ENCODE assay signal across 22 cellular contexts in the genomic region with DNA sequence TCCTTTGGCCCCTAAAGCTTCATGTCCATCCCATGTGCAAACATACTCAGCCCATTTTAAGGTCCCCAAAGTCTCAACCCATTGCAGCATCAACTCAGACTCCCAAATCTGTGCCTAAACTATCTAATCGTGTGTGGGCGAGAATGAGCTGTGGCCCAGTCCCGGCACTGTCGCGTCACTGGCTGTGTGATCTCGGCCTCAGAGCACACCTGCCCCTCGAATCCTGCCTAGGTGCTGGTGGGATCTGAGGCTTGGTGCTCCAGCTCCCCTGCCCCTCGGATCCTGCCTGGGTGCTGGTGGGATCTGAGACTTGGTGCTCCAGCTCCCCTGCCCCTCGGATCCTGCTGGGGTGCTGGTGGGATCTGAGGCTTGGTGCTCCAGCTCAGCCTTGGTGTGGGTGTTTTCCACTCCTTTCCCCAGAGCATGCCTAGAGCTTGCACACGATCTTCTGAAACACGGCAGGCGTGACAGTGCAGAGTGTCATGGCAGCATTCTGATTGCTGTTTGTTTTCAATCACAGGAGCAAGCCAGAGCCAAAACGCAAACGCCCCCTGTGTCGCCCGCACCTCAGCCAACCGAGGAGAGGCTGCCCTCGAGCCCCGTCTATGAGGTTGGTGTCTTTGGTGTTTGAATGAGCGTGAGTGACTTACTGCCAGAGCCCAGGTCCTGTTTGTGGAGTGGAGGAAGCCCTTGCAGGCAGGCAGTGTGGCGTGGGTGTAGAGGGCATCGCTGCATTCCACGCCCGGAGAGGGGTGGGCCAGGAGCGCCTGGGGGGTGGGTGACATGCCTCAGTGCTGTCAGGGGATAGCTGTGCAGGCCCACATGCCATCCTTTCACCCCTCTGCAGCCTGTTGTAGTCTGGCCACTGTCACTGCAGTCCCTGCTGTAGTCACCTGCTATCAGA. TPM values are rescaled to one million over a fixed set of nuclear protein-coding genes. Genes with fewer than 3 reads are reported as not detected.
"Had no signal": no experiment of that assay in that cellular context is flagged by ENCODE, and none has a peak within 500 bp of the region (broad histone marks: within the 10 kb centered on the region; RNA-seq: fewer than 3 reads in every experiment).

No MANE protein-coding gene starts in this region.

- H3K9me3 ChIP-seq: body of pancreas, heart left ventricle, lower lobe of right lung, sigmoid colon, thoracic aorta, vagina had no signal

- H3K4me1 ChIP-seq: body of pancreas, foreskin keratinocyte, lower lobe of right lung, sigmoid colon, vagina had no signal

- H3K27ac ChIP-seq: body of pancreas, cardiac muscle cell, foreskin keratinocyte, heart left ventricle, lower lobe of right lung, sigmoid colon, thoracic aorta, vagina had no signal

- H3K4me3 ChIP-seq: body of pancreas, cardiac muscle cell, heart left ventricle, lower lobe of right lung, sigmoid colon, thoracic aorta, vagina had no signal

- DNase-seq: activated CD4-positive, alpha-beta T cell treated with anti-CD3 and anti-CD28 coated beads for 36 hours; activated CD4-positive, CD25-positive, alpha-beta regulatory T cell; activated CD8-positive, alpha-beta memory T cell treated with anti-CD3 and anti-CD28 coated beads, Interleukin-2, amount 10 ng/mL, durations not matched to agents 7 days and 5 days; activated CD8-positive, alpha-beta T cell treated with anti-CD3 and anti-CD28 coated beads, Interleukin-2, amount 10 ng/mL, durations not matched to agents 7 days and 5 days; activated T-cell treated with anti-CD3 and anti-CD28 coated beads, Interleukin-2, amount 50 U/mL, for 48 hours; anterior cingulate cortex; body of pancreas; cortex of kidney; effector memory CD8-positive, alpha-beta T cell; foreskin keratinocyte; kidney glomerular epithelial cell; lower lobe of right lung; mesenchymal stem cell; sigmoid colon; small intestine; stimulated activated CD4-positive, alpha-beta T cell treated with anti-CD3 and anti-CD28 coated beads, Interleukin-4, amount 100 ng/mL, for 24 hours had no signal

- H3K27me3 ChIP-seq: body of pancreas, cardiac muscle cell, foreskin keratinocyte, sigmoid colon, vagina had no signal

- ATAC-seq: activated CD4-positive, alpha-beta T cell treated with anti-CD3 and anti-CD28 coated beads for 36 hours; activated CD8-positive, alpha-beta memory T cell treated with anti-CD3 and anti-CD28 coated beads, Interleukin-2, amount 10 ng/mL, durations not matched to agents 7 days and 5 days; activated CD8-positive, alpha-beta T cell treated with anti-CD3 and anti-CD28 coated beads, Interleukin-2, amount 10 ng/mL, durations not matched to agents 7 days and 5 days; body of pancreas; foreskin keratinocyte; heart left ventricle; left lobe of liver; naive thymus-derived CD8-positive, alpha-beta T cell had no signal

- FAIRE-seq: small intestine had no signal

RNA-seq across cellular contexts. Expression of a gene that starts 32.6 kb away (rescaled TPM):
- total RNA-seq: activated CD8-positive, alpha-beta T cell treated with anti-CD3 and anti-CD28 coated beads, Interleukin-2, amount 10 ng/mL, durations not matched to agents 7 days and 5 days had no signal
- polyA plus RNA-seq: naive thymus-derived CD8-positive, alpha-beta T cell had no signal
